9 cellular contexts compared by ENCODE assay signal in genomic region chr2:179936654-179937053, GRCh38.
DNase-seq lines count a peak whose midpoint lies in the region; ATAC-seq and TF ChIP-seq lines count a peak whose summit lies in the region.
"Had no signal": no experiment of that assay in that cellular context is flagged by ENCODE, and none has a peak within 500 bp of the region (broad histone marks: within the 10 kb centered on the region; RNA-seq: fewer than 3 reads in every experiment).

No MANE protein-coding gene starts in this region.

- H3K27me3 ChIP-seq in WERI-Rb-1 (ENCODE audit: insufficient read depth, low read depth, severe bottlenecking): no peaks in the 10 kb centered on the region
- H3K27me3 ChIP-seq: pancreas had no signal

- peak; percentile 60 for TF ChIP-seq CTCF in GM12873 (IDR thresholded peaks at IDR 0.05; ENCODE audit: insufficient read depth, low read depth, low read length, missing control alignments)
- peak; percentile 61 for TF ChIP-seq CTCF in WERI-Rb-1 (IDR thresholded peaks at IDR 0.05; ENCODE audit: low read depth, low read length)

- no peaks in the 10 kb centered on the region for H3K9me3 ChIP-seq in WERI-Rb-1 (ENCODE audit: severe bottlenecking)
- H3K9me3 ChIP-seq: pancreas had no signal

- H3K36me3 ChIP-seq in WERI-Rb-1: no peaks in the 10 kb centered on the region
- H3K36me3 ChIP-seq: pancreas had no signal

- peak; percentile 72 for ATAC-seq in HG03159 (IDR thresholded peaks at IDR 0.05; ENCODE audit: unreplicated experiment)

- no peak overlapping the region for H3K27ac ChIP-seq in WERI-Rb-1
- H3K27ac ChIP-seq: pancreas had no signal

- peak; percentile 72 for DNase-seq in WERI-Rb-1
- DNase-seq in islet precursor cell: peak; percentile 73
- no peak for DNase-seq in foreskin melanocyte
- DNase-seq in NCI-H345 treated with DMSO at 0.1 percent for 48 hours (lab: John Stamatoyannopoulos, UW; ENCODE audit: unreplicated experiment): no peak
- no peak for DNase-seq in NCI-H774 (lab: John Stamatoyannopoulos, UW)
- DNase-seq: activated B cell treated with CpG ODN at 0.5 μM for 24 hours had no signal

- no peak overlapping the region for H3K4me3 ChIP-seq in WERI-Rb-1 (ENCODE audit: low read depth, low read length)
- H3K4me3 ChIP-seq: pancreas had no signal

Comparison
In these comparisons a context has a peak if more than half of its experiments do, and no peak if none do; other contexts are left out.
1. DNase-seq: peak in WERI-Rb-1 (single experiment) and islet precursor cell (single experiment); none in foreskin melanocyte (single experiment), NCI-H345 treated with DMSO at 0.1 percent for 48 hours (single experiment) and NCI-H774 (single experiment).